Comparison of ENCODE assay signal across 9 cellular contexts in genomic region chr5:50881407-50881806, GRCh38.
"Had no signal": no experiment of that assay in that cellular context is flagged by ENCODE, and none has a peak within 500 bp of the region (broad histone marks: within the 10 kb centered on the region; RNA-seq: fewer than 3 reads in every experiment).

No MANE protein-coding gene starts in this region.

- DNase-seq: GM23248, GOT3, H7, HFFc6, KBM-7 had no signal

- H3K4me3 ChIP-seq: GM23248, HAP-1 had no signal

- FAIRE-seq: HepG2 had no signal

- H3K27ac Mint-ChIP-seq: HFFc6, IgD-negative memory B cell had no signal

- H3K4me1 ChIP-seq: HAP-1 had no signal

- H3K36me3 Mint-ChIP-seq: IgD-negative memory B cell had no signal

- H3K4me1 Mint-ChIP-seq: IgD-negative memory B cell had no signal

- H3K27ac ChIP-seq: GM23248 had no signal

- H3K9ac ChIP-seq: GM23248 had no signal

- ATAC-seq: HCT116, HepG2 had no signal

- H3K9me3 Mint-ChIP-seq: IgD-negative memory B cell had no signal

- H3K36me3 ChIP-seq: HAP-1 had no signal

- H3K4me3 Mint-ChIP-seq: HFFc6, IgD-negative memory B cell had no signal

- H2AFZ ChIP-seq: GM23248 had no signal

- H3K9me3 ChIP-seq: HAP-1 had no signal
